ENCODE assay signal across 25 cellular contexts in genomic region chr20:57819981-57820380, GRCh38.
"Had no signal": no experiment of that assay in that cellular context is flagged by ENCODE, and none has a peak within 500 bp of the region (broad histone marks: within the 10 kb centered on the region; RNA-seq: fewer than 3 reads in every experiment).

No MANE protein-coding gene starts in this region.

- ATAC-seq: activated CD4-positive, alpha-beta T cell treated with anti-CD3 and anti-CD28 coated beads for 36 hours; activated naive CD4-positive, alpha-beta T cell treated with anti-CD3 and anti-CD28 coated beads, Interleukin-2, amount 50 U/mL, for 72 hours; activated T-cell treated with anti-CD3 and anti-CD28 coated beads, Interleukin-2, amount 50 U/mL, for 72 hours had no signal

- H3K9me3 ChIP-seq: ascending aorta, breast epithelium, colonic mucosa had no signal

- H3K4me1 Mint-ChIP-seq: activated CD4-positive, alpha-beta memory T cell treated with anti-CD3 and anti-CD28 coated beads, Interleukin-2, amount 10 ng/mL, durations not matched to agents 7 days and 5 days; activated CD4-positive, alpha-beta T cell treated with anti-CD3 and anti-CD28 coated beads for 36 hours; activated CD4-positive, alpha-beta T cell treated with anti-CD3 and anti-CD28 coated beads, Interleukin-2, amount 10 ng/mL, durations not matched to agents 24 days and 14 days; activated naive CD4-positive, alpha-beta T cell treated with anti-CD3 and anti-CD28 coated beads, Interleukin-2, amount 10 ng/mL, durations not matched to agents 7 days and 5 days; activated naive CD8-positive, alpha-beta T cell treated with anti-CD3 and anti-CD28 coated beads, Interleukin-2, amount 10 ng/mL, durations not matched to agents 7 days and 5 days had no signal

- H3K36me3 Mint-ChIP-seq: activated naive CD4-positive, alpha-beta T cell treated with anti-CD3 and anti-CD28 coated beads, Interleukin-2, amount 10 ng/mL, durations not matched to agents 7 days and 5 days; activated naive CD4-positive, alpha-beta T cell treated with anti-CD3 and anti-CD28 coated beads, Interleukin-2, amount 50 U/mL, for 72 hours; activated naive CD8-positive, alpha-beta T cell treated with anti-CD3 and anti-CD28 coated beads, Interleukin-2, amount 10 ng/mL, durations not matched to agents 7 days and 5 days; brain had no signal

- H3K36me3 ChIP-seq: ascending aorta, breast epithelium, cardiac muscle cell, colonic mucosa had no signal

- H3K27ac ChIP-seq: ascending aorta, breast epithelium, cardiac muscle cell, colonic mucosa had no signal

- DNase-seq: activated CD4-positive, alpha-beta memory T cell treated with anti-CD3 and anti-CD28 coated beads, Interleukin-2, amount 10 ng/mL, durations not matched to agents 7 days and 5 days; activated CD4-positive, alpha-beta T cell treated with anti-CD3 and anti-CD28 coated beads for 36 hours; activated CD4-positive, alpha-beta T cell treated with anti-CD3 and anti-CD28 coated beads, Interleukin-2, amount 10 ng/mL, durations not matched to agents 24 days and 14 days; activated CD4-positive, CD25-positive, alpha-beta regulatory T cell; activated CD4-positive, CD25-positive, alpha-beta regulatory T cell treated with anti-CD3 and anti-CD28 coated beads, Interleukin-2, amount 50 U/mL, for 72 hours; activated CD8-positive, alpha-beta memory T cell treated with anti-CD3 and anti-CD28 coated beads, Interleukin-2, amount 50 U/mL, for 48 hours; activated gamma-delta T cell; activated naive CD4-positive, alpha-beta T cell; activated naive CD4-positive, alpha-beta T cell treated with anti-CD3 and anti-CD28 coated beads, Interleukin-2, amount 10 ng/mL, durations not matched to agents 7 days and 5 days; activated naive CD8-positive, alpha-beta T cell treated with anti-CD3 and anti-CD28 coated beads, Interleukin-2, amount 10 ng/mL, durations not matched to agents 7 days and 5 days; activated T-cell treated with anti-CD3 and anti-CD28 coated beads for 4 hours; activated T-cell treated with anti-CD3 and anti-CD28 coated beads, Interleukin-2, amount 50 U/mL, for 24 hours; activated T-cell treated with anti-CD3 and anti-CD28 coated beads, Interleukin-2, amount 50 U/mL, for 72 hours; central memory CD4-positive, alpha-beta T cell; cerebellar nuclear complex; colonic mucosa; effector CD8-positive, alpha-beta T cell; foreskin fibroblast; head of caudate nucleus; T1000 had no signal

- H3K27ac Mint-ChIP-seq: activated CD4-positive, alpha-beta memory T cell treated with anti-CD3 and anti-CD28 coated beads, Interleukin-2, amount 10 ng/mL, durations not matched to agents 7 days and 5 days; activated CD4-positive, alpha-beta T cell treated with anti-CD3 and anti-CD28 coated beads for 36 hours; activated CD4-positive, alpha-beta T cell treated with anti-CD3 and anti-CD28 coated beads, Interleukin-2, amount 10 ng/mL, durations not matched to agents 24 days and 14 days; activated naive CD4-positive, alpha-beta T cell treated with anti-CD3 and anti-CD28 coated beads, Interleukin-2, amount 10 ng/mL, durations not matched to agents 7 days and 5 days; activated naive CD4-positive, alpha-beta T cell treated with anti-CD3 and anti-CD28 coated beads, Interleukin-2, amount 50 U/mL, for 72 hours; activated naive CD8-positive, alpha-beta T cell treated with anti-CD3 and anti-CD28 coated beads, Interleukin-2, amount 10 ng/mL, durations not matched to agents 7 days and 5 days; activated T-cell treated with anti-CD3 and anti-CD28 coated beads, Interleukin-2, amount 50 U/mL, for 24 hours; activated T-cell treated with anti-CD3 and anti-CD28 coated beads, Interleukin-2, amount 50 U/mL, for 72 hours had no signal

- H3K4me3 Mint-ChIP-seq: activated CD4-positive, alpha-beta memory T cell treated with anti-CD3 and anti-CD28 coated beads, Interleukin-2, amount 10 ng/mL, durations not matched to agents 7 days and 5 days; activated CD4-positive, alpha-beta T cell treated with anti-CD3 and anti-CD28 coated beads for 36 hours; activated CD4-positive, alpha-beta T cell treated with anti-CD3 and anti-CD28 coated beads, Interleukin-2, amount 10 ng/mL, durations not matched to agents 24 days and 14 days; activated naive CD4-positive, alpha-beta T cell treated with anti-CD3 and anti-CD28 coated beads, Interleukin-2, amount 10 ng/mL, durations not matched to agents 7 days and 5 days; activated naive CD8-positive, alpha-beta T cell treated with anti-CD3 and anti-CD28 coated beads, Interleukin-2, amount 10 ng/mL, durations not matched to agents 7 days and 5 days; activated T-cell treated with anti-CD3 and anti-CD28 coated beads, Interleukin-2, amount 50 U/mL, for 24 hours; activated T-cell treated with anti-CD3 and anti-CD28 coated beads, Interleukin-2, amount 50 U/mL, for 72 hours; brain had no signal

- H3K9me3 Mint-ChIP-seq: activated CD4-positive, alpha-beta memory T cell treated with anti-CD3 and anti-CD28 coated beads, Interleukin-2, amount 10 ng/mL, durations not matched to agents 7 days and 5 days; activated CD4-positive, alpha-beta T cell treated with anti-CD3 and anti-CD28 coated beads, Interleukin-2, amount 10 ng/mL, durations not matched to agents 24 days and 14 days; activated naive CD4-positive, alpha-beta T cell treated with anti-CD3 and anti-CD28 coated beads, Interleukin-2, amount 10 ng/mL, durations not matched to agents 7 days and 5 days; activated naive CD4-positive, alpha-beta T cell treated with anti-CD3 and anti-CD28 coated beads, Interleukin-2, amount 50 U/mL, for 72 hours; activated naive CD8-positive, alpha-beta T cell treated with anti-CD3 and anti-CD28 coated beads, Interleukin-2, amount 10 ng/mL, durations not matched to agents 7 days and 5 days; activated T-cell treated with anti-CD3 and anti-CD28 coated beads, Interleukin-2, amount 50 U/mL, for 24 hours; activated T-cell treated with anti-CD3 and anti-CD28 coated beads, Interleukin-2, amount 50 U/mL, for 72 hours; brain had no signal
